1 cellular context compared by ENCODE assay signal in the genomic region with DNA sequence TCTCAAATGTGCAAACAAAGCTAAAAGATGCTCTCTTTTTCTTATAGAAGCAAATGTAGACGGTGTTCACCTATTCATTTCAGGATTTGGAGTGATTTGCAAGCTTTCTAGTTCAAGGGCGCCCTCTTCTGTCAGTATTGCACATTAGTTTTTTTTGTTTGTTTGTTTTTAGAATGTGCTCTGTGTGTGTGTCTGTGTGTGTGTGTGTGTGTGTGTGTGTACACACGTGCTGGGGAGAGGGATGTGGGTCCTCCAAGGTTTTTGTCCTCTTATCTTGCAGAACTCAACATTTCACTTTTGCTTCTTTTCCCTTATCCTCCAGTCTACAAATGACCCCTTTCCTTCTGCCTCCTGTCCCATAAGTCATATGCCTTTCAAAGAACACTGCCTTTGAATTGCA.
TF ChIP-seq lines count a peak whose summit lies in the region.

No MANE protein-coding gene starts in this region.

TF ChIP-seq in K562, 482 proteins besides CTCF, POLR2A, EP300 and RAD21 (continued from another document and continues in another):
- TF ChIP-seq, protein P1, sequence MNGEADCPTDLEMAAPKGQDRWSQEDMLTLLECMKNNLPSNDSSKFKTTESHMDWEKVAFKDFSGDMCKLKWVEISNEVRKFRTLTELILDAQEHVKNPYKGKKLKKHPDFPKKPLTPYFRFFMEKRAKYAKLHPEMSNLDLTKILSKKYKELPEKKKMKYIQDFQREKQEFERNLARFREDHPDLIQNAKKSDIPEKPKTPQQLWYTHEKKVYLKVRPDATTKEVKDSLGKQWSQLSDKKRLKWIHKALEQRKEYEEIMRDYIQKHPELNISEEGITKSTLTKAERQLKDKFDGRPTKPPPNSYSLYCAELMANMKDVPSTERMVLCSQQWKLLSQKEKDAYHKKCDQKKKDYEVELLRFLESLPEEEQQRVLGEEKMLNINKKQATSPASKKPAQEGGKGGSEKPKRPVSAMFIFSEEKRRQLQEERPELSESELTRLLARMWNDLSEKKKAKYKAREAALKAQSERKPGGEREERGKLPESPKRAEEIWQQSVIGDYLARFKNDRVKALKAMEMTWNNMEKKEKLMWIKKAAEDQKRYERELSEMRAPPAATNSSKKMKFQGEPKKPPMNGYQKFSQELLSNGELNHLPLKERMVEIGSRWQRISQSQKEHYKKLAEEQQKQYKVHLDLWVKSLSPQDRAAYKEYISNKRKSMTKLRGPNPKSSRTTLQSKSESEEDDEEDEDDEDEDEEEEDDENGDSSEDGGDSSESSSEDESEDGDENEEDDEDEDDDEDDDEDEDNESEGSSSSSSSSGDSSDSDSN (IDR thresholded peaks at IDR 0.05; ENCODE audit: borderline replicate concordance in 1 of 2, low read depth in 2 of 2, low read length in 2 of 2): no peak
- TF ChIP-seq KLF16 (IDR thresholded peaks at IDR 0.05): no peak
- TF ChIP-seq ZNF316 (IDR thresholded peaks at IDR 0.05): peak; percentile 31; the same call in 1 of the 2 replicates
- no peak for TF ChIP-seq ZNF3 (CRISPR knock-in tag; IDR thresholded peaks at IDR 0.05)
- TF ChIP-seq, protein P2, sequence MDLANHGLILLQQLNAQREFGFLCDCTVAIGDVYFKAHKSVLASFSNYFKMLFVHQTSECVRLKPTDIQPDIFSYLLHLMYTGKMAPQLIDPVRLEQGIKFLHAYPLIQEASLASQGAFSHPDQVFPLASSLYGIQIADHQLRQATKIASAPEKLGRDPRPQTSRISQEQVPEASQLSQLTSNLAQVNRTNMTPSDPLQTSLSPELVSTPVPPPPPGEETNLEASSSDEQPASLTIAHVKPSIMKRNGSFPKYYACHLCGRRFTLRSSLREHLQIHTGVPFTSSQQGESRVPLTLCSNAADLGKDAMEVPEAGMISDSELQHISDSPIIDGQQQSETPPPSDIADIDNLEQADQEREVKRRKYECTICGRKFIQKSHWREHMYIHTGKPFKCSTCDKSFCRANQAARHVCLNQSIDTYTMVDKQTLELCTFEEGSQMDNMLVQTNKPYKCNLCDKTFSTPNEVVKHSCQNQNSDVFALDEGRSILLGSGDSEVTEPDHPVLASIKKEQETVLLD (IDR thresholded peaks at IDR 0.05): no peak
- no peak for TF ChIP-seq ASH1L (IDR thresholded peaks at IDR 0.05; ENCODE audit: borderline replicate concordance, low read depth, partially characterized antibody)
- TF ChIP-seq ZC3H11A (IDR thresholded peaks at IDR 0.05; ENCODE audit: low read depth, low read length): no peak
- TF ChIP-seq HNRNPH1 (optimal IDR thresholded peaks at IDR 0.05; ENCODE audit: low read depth, low read length): no peak
- no peak for TF ChIP-seq MAFG (tag; conservative IDR thresholded peaks at IDR 0.05)
- no peak for TF ChIP-seq TARDBP (IDR thresholded peaks at IDR 0.05)
- peak; percentile 44; the same call in 1 of the 2 replicates for TF ChIP-seq TOE1 (IDR thresholded peaks at IDR 0.05; ENCODE audit: borderline replicate concordance)
- TF ChIP-seq TOE1 (CRISPR knock-in tag; IDR thresholded peaks at IDR 0.05; ENCODE audit: borderline replicate concordance, low read depth): no peak
- TF ChIP-seq, protein P3, sequence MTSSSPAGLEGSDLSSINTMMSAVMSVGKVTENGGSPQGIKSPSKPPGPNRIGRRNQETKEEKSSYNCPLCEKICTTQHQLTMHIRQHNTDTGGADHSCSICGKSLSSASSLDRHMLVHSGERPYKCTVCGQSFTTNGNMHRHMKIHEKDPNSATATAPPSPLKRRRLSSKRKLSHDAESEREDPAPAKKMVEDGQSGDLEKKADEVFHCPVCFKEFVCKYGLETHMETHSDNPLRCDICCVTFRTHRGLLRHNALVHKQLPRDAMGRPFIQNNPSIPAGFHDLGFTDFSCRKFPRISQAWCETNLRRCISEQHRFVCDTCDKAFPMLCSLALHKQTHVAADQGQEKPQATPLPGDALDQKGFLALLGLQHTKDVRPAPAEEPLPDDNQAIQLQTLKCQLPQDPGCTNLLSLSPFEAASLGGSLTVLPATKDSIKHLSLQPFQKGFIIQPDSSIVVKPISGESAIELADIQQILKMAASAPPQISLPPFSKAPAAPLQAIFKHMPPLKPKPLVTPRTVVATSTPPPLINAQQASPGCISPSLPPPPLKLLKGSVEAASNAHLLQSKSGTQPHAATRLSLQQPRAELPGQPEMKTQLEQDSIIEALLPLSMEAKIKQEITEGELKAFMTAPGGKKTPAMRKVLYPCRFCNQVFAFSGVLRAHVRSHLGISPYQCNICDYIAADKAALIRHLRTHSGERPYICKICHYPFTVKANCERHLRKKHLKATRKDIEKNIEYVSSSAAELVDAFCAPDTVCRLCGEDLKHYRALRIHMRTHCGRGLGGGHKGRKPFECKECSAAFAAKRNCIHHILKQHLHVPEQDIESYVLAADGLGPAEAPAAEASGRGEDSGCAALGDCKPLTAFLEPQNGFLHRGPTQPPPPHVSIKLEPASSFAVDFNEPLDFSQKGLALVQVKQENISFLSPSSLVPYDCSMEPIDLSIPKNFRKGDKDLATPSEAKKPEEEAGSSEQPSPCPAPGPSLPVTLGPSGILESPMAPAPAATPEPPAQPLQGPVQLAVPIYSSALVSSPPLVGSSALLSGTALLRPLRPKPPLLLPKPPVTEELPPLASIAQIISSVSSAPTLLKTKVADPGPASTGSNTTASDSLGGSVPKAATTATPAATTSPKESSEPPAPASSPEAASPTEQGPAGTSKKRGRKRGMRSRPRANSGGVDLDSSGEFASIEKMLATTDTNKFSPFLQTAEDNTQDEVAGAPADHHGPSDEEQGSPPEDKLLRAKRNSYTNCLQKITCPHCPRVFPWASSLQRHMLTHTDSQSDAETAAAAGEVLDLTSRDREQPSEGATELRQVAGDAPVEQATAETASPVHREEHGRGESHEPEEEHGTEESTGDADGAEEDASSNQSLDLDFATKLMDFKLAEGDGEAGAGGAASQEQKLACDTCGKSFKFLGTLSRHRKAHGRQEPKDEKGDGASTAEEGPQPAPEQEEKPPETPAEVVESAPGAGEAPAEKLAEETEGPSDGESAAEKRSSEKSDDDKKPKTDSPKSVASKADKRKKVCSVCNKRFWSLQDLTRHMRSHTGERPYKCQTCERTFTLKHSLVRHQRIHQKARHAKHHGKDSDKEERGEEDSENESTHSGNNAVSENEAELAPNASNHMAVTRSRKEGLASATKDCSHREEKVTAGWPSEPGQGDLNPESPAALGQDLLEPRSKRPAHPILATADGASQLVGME (CRISPR knock-in tag; IDR thresholded peaks at IDR 0.05): no peak
- no peak for TF ChIP-seq CHCHD3 (CRISPR knock-in tag; IDR thresholded peaks at IDR 0.05)
- TF ChIP-seq HOXB6 (CRISPR knock-in tag; IDR thresholded peaks at IDR 0.05; ENCODE audit: borderline replicate concordance): no peak
- TF ChIP-seq HMG20A (CRISPR knock-in tag; conservative IDR thresholded peaks at IDR 0.05): no peak
- no peak for TF ChIP-seq ZNF408 (CRISPR knock-in tag; IDR thresholded peaks at IDR 0.05; ENCODE audit: low read depth)
- TF ChIP-seq SMAD1 (IDR thresholded peaks at IDR 0.05; ENCODE audit: low read depth, low read length, partially characterized antibody): no peak
- TF ChIP-seq GABPB1 (CRISPR knock-in tag; IDR thresholded peaks at IDR 0.05): no peak
- TF ChIP-seq DIDO1 (tag; IDR thresholded peaks at IDR 0.05; ENCODE audit: low read depth): 0 out of 2 replicates have a peak, but pooled peaks have one; percentile 61
- peak; percentile 87; the same call in 1 of the 2 replicates for TF ChIP-seq ARID2 (IDR thresholded peaks at IDR 0.05)
- TF ChIP-seq PHB2 (IDR thresholded peaks at IDR 0.05; ENCODE audit: low read depth): no peak
- TF ChIP-seq CC2D1A (IDR thresholded peaks at IDR 0.05): peak; percentile 86
- TF ChIP-seq SRSF7 (optimal IDR thresholded peaks at IDR 0.05; ENCODE audit: low read depth, low read length): no peak
- TF ChIP-seq MED1 (CRISPR knock-in tag; IDR thresholded peaks at IDR 0.05; ENCODE audit: borderline replicate concordance): no peak
- TF ChIP-seq ZFX (CRISPR knock-in tag; IDR thresholded peaks at IDR 0.05): no peak
- TF ChIP-seq, protein P4, sequence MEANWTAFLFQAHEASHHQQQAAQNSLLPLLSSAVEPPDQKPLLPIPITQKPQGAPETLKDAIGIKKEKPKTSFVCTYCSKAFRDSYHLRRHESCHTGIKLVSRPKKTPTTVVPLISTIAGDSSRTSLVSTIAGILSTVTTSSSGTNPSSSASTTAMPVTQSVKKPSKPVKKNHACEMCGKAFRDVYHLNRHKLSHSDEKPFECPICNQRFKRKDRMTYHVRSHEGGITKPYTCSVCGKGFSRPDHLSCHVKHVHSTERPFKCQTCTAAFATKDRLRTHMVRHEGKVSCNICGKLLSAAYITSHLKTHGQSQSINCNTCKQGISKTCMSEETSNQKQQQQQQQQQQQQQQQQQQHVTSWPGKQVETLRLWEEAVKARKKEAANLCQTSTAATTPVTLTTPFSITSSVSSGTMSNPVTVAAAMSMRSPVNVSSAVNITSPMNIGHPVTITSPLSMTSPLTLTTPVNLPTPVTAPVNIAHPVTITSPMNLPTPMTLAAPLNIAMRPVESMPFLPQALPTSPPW (CRISPR knock-in tag; IDR thresholded peaks at IDR 0.05): peak; percentile 48; the same call in 1 of the 2 replicates
- no peak for TF ChIP-seq FOXJ3 (CRISPR knock-in tag; IDR thresholded peaks at IDR 0.05)
- TF ChIP-seq SRSF1 (IDR thresholded peaks at IDR 0.05; ENCODE audit: low read depth, low read length): no peak
- TF ChIP-seq BHLHE40 (IDR thresholded peaks at IDR 0.05; ENCODE audit: low read length): peak; percentile 94
- TF ChIP-seq ZNF384 (IDR thresholded peaks at IDR 0.05; ENCODE audit: low read depth, low read length): peak; percentile 32; the same call in 1 of the 2 replicates
- TF ChIP-seq C11orf30 (IDR thresholded peaks at IDR 0.05; ENCODE audit: low read depth): peak; percentile 10; the same call in 1 of the 2 replicates
- TF ChIP-seq, protein P5, sequence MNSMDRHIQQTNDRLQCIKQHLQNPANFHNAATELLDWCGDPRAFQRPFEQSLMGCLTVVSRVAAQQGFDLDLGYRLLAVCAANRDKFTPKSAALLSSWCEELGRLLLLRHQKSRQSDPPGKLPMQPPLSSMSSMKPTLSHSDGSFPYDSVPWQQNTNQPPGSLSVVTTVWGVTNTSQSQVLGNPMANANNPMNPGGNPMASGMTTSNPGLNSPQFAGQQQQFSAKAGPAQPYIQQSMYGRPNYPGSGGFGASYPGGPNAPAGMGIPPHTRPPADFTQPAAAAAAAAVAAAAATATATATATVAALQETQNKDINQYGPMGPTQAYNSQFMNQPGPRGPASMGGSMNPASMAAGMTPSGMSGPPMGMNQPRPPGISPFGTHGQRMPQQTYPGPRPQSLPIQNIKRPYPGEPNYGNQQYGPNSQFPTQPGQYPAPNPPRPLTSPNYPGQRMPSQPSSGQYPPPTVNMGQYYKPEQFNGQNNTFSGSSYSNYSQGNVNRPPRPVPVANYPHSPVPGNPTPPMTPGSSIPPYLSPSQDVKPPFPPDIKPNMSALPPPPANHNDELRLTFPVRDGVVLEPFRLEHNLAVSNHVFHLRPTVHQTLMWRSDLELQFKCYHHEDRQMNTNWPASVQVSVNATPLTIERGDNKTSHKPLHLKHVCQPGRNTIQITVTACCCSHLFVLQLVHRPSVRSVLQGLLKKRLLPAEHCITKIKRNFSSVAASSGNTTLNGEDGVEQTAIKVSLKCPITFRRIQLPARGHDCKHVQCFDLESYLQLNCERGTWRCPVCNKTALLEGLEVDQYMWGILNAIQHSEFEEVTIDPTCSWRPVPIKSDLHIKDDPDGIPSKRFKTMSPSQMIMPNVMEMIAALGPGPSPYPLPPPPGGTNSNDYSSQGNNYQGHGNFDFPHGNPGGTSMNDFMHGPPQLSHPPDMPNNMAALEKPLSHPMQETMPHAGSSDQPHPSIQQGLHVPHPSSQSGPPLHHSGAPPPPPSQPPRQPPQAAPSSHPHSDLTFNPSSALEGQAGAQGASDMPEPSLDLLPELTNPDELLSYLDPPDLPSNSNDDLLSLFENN (IDR thresholded peaks at IDR 0.05; ENCODE audit: low read depth in 2 of 2, low read length in 2 of 2): no peak
- TF ChIP-seq ZNF77 (CRISPR knock-in tag; IDR thresholded peaks at IDR 0.05): no peak
- TF ChIP-seq BCOR (IDR thresholded peaks at IDR 0.05): 0 out of 2 replicates have a peak, but pooled peaks have one; percentile 37
- no peak for TF ChIP-seq HMG20B (CRISPR knock-in tag; IDR thresholded peaks at IDR 0.05)
- peak; percentile 64 to 75 for TF ChIP-seq FOXK2 (conservative IDR thresholded peaks at IDR 0.05 in 1 of 2, IDR thresholded peaks at IDR 0.05 in 1 of 2; ENCODE audit: low read depth in 2 of 2)
- TF ChIP-seq ZNF431 (CRISPR knock-in tag; IDR thresholded peaks at IDR 0.05): no peak
- 0 out of 2 replicates have a peak, but pooled peaks have one; percentile 21 for TF ChIP-seq ZEB2 (IDR thresholded peaks at IDR 0.05)
- peak; percentile 50; the same call in 1 of the 2 replicates for TF ChIP-seq NBN (IDR thresholded peaks at IDR 0.05; ENCODE audit: low read depth)
- TF ChIP-seq CBX5 (IDR thresholded peaks at IDR 0.05; ENCODE audit: borderline replicate concordance, low read depth): no peak
- no peak for TF ChIP-seq SRSF9 (IDR thresholded peaks at IDR 0.05; ENCODE audit: borderline replicate concordance, low read depth, low read length)
- TF ChIP-seq, protein P6, sequence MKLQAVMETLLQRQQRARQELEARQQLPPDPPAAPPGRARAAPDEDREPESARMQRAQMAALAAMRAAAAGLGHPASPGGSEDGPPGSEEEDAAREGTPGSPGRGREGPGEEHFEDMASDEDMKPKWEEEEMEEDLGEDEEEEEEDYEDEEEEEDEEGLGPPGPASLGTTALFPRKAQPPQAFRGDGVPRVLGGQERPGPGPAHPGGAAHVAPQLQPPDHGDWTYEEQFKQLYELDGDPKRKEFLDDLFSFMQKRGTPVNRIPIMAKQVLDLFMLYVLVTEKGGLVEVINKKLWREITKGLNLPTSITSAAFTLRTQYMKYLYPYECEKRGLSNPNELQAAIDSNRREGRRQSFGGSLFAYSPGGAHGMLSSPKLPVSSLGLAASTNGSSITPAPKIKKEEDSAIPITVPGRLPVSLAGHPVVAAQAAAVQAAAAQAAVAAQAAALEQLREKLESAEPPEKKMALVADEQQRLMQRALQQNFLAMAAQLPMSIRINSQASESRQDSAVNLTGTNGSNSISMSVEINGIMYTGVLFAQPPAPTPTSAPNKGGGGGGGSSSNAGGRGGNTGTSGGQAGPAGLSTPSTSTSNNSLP (IDR thresholded peaks at IDR 0.05; ENCODE audit: borderline replicate concordance, low read depth, low read length): no peak
- no peak for TF ChIP-seq ZNF197 (CRISPR knock-in tag; IDR thresholded peaks at IDR 0.05; ENCODE audit: low read depth)
- TF ChIP-seq, protein P7, sequence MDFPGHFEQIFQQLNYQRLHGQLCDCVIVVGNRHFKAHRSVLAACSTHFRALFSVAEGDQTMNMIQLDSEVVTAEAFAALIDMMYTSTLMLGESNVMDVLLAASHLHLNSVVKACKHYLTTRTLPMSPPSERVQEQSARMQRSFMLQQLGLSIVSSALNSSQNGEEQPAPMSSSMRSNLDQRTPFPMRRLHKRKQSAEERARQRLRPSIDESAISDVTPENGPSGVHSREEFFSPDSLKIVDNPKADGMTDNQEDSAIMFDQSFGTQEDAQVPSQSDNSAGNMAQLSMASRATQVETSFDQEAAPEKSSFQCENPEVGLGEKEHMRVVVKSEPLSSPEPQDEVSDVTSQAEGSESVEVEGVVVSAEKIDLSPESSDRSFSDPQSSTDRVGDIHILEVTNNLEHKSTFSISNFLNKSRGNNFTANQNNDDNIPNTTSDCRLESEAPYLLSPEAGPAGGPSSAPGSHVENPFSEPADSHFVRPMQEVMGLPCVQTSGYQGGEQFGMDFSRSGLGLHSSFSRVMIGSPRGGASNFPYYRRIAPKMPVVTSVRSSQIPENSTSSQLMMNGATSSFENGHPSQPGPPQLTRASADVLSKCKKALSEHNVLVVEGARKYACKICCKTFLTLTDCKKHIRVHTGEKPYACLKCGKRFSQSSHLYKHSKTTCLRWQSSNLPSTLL (IDR thresholded peaks at IDR 0.05): no peak
- no peak for TF ChIP-seq ILK (tag; IDR thresholded peaks at IDR 0.05; ENCODE audit: borderline replicate concordance, low read depth)
- TF ChIP-seq, protein P8, sequence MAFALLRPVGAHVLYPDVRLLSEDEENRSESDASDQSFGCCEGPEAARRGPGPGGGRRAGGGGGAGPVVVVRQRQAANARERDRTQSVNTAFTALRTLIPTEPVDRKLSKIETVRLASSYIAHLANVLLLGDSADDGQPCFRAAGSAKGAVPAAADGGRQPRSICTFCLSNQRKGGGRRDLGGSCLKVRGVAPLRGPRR (CRISPR knock-in tag; IDR thresholded peaks at IDR 0.05): no peak
